Comparison of ENCODE assay signal across 9 cellular contexts in genomic region chr1:179298952-179299351, GRCh38. TPM values are rescaled to one million over a fixed set of nuclear protein-coding genes. Genes with fewer than 3 reads are reported as not detected.
DNase-seq lines count a peak whose midpoint lies in the region; ATAC-seq and TF ChIP-seq lines count a peak whose summit lies in the region.
"Had no signal": no experiment of that assay in that cellular context is flagged by ENCODE, and none has a peak within 500 bp of the region (broad histone marks: within the 10 kb centered on the region; RNA-seq: fewer than 3 reads in every experiment).

No MANE protein-coding gene starts in this region.

- H3K4me1 ChIP-seq in MM.1S (ENCODE audit: low read length) = peaks cover 9% of the 10 kb centered on the region
- H3K4me1 ChIP-seq in sigmoid colon = peaks cover 0 to 25% (median 12%) of the 10 kb centered on the region in 4 donors

- no peak overlapping the region for H2AFZ ChIP-seq in MM.1S (ENCODE audit: low read length)

- H3K9ac ChIP-seq in MM.1S (ENCODE audit: low read length) = no peak overlapping the region

- H3K27ac ChIP-seq in KOPT-K1 (ENCODE audit: low read depth, low read length, poor library complexity, severe bottlenecking) (peak overlapping the region; percentile 47), MM.1S (ENCODE audit: low read length) (no peak overlapping the region), sigmoid colon (no peak overlapping the region)

- H3K27me3 ChIP-seq in MM.1S (replicated peaks; ENCODE audit: insufficient read depth, low read length) (no peaks in the 10 kb centered on the region), sigmoid colon (no peaks in the 10 kb centered on the region)

- no peak for TF ChIP-seq POLR2A in sigmoid colon (IDR thresholded peaks at IDR 0.05)

- intact Hi-C loops in sigmoid colon (cut with DNase I) = no loop called here

- TF ChIP-seq CTCF in MM.1S (IDR thresholded peaks at IDR 0.05; ENCODE audit: low read length) = no peak
- TF ChIP-seq CTCF in sigmoid colon (IDR thresholded peaks at IDR 0.05) = no peak

- H3K4me2 ChIP-seq in MM.1S (ENCODE audit: low read depth, low read length) = no peak overlapping the region

- no peaks in the 10 kb centered on the region for H3K9me2 ChIP-seq in MM.1S (replicated peaks; ENCODE audit: insufficient read depth, low read length)

- peak; percentile 89 for ATAC-seq in GM18498 (IDR thresholded peaks at IDR 0.05; ENCODE audit: unreplicated experiment)
- ATAC-seq in GM21529 (IDR thresholded peaks at IDR 0.05; ENCODE audit: unreplicated experiment) = peak; percentile 89

- H3K36me3 ChIP-seq in KOPT-K1 (ENCODE audit: insufficient read depth, low read length) (peaks cover 25% of the 10 kb centered on the region), MM.1S (replicated peaks; ENCODE audit: insufficient read depth, low read length) (no peaks in the 10 kb centered on the region), sigmoid colon (peaks cover 0 to 17% (median 0%) of the 10 kb centered on the region in 4 donors)

- H3K79me2 ChIP-seq in MM.1S (ENCODE audit: low read length) = peaks cover 63% of the 10 kb centered on the region

- H3K9me3 ChIP-seq in KOPT-K1 (ENCODE audit: insufficient read depth, low read length, poor library complexity, severe bottlenecking) = no peaks in the 10 kb centered on the region
- H3K9me3 ChIP-seq in MM.1S (replicated peaks; ENCODE audit: insufficient read depth, low read length) = no peaks in the 10 kb centered on the region
- H3K9me3 ChIP-seq in sigmoid colon = no peaks in the 10 kb centered on the region

- H4K20me1 ChIP-seq in MM.1S (ENCODE audit: insufficient read depth, low read length) = no peaks in the 10 kb centered on the region

- TF ChIP-seq EP300 in sigmoid colon (IDR thresholded peaks at IDR 0.05) = no peak

- no peak overlapping the region for H3K4me3 ChIP-seq in MM.1S (ENCODE audit: low read length)
- no peak overlapping the region for H3K4me3 ChIP-seq in sigmoid colon

- peak; percentile 75 for DNase-seq in central memory CD4-positive, alpha-beta T cell
- DNase-seq in retina (no peak), MM.1S (no peak), sigmoid colon (no peak), DMS79 (lab: John Stamatoyannopoulos, UW) (no peak)
- DNase-seq: NCI-H1930 had no signal

- WGBS in sigmoid colon, 2 donors = 68 to 83% methylated on average over 3 of the region's 3 CpGs

- H3F3A ChIP-seq in MM.1S (ENCODE audit: insufficient read depth, low read length) = peaks cover 5% of the 10 kb centered on the region

RNA-seq across cellular contexts. Expression of gene SOAT1, which starts 5.4 kb away (rescaled TPM):
- total RNA-seq in sigmoid colon = 10 to 100 TPM; 13.2 to 14.7 (median 14.1) TPM
- polyA plus RNA-seq in sigmoid colon = 1 to 10 TPM; 2.4 to 7.2 (median 2.8) TPM
